In genomic region chr4:56681158-56681848, GRCh38 we compare ENCODE assay signal across 8 cellular contexts. TPM values are rescaled to one million over a fixed set of nuclear protein-coding genes. Genes with fewer than 3 reads are reported as not detected.
DNase-seq lines count a peak whose midpoint lies in the region; ATAC-seq and TF ChIP-seq lines count a peak whose summit lies in the region.

Gene HOPX, minus strand, starts transcription at chr4:56681296. Its CDS starts 23,480 bp downstream, at chr4:56657816.

- no peak within 1 kb of the TSS for H3K4ac ChIP-seq in trophoblast cell (ENCODE audit: low read depth, low read length)

- no peak within 1 kb of the TSS for H4K12ac ChIP-seq in trophoblast cell (ENCODE audit: low read depth, low read length)

- WGBS in trophoblast cell (ENCODE audit: extremely low coverage, insufficient coverage, insufficient read length), result no CpG with 5 or more reads among the region's 18 CpGs

- no peaks in the 10 kb centered on the region for H3K36me3 ChIP-seq in effector memory CD4-positive, alpha-beta T cell (ENCODE audit: control insufficient read depth, insufficient read depth, low read length)
- H3K36me3 ChIP-seq in trophoblast cell (ENCODE audit: control insufficient read depth in 1 of 2, insufficient read depth in 2 of 2, low read length in 2 of 2) (no peaks in the 10 kb centered on the region), MG63 (no peaks in the 10 kb centered on the region)

- H2AK5ac ChIP-seq in trophoblast cell (ENCODE audit: low read length), result no peak within 1 kb of the TSS

- no peaks in the 10 kb centered on the region for H3K36me3 Mint-ChIP-seq in activated CD4-positive, alpha-beta T cell treated with anti-CD3 and anti-CD28 coated beads, Interleukin-2, amount 10 ng/mL, durations not matched to agents 24 days and 14 days (ENCODE audit: low read depth)
- no peaks in the 10 kb centered on the region for H3K36me3 Mint-ChIP-seq in mesothelial cell of epicardium

- ATAC-seq in GM18498 (IDR thresholded peaks at IDR 0.05; ENCODE audit: unreplicated experiment) (peak; percentile 94), HG03135 (IDR thresholded peaks at IDR 0.05; ENCODE audit: unreplicated experiment) (peak; percentile 67)

- H3K14ac ChIP-seq in trophoblast cell (ENCODE audit: low read length), result no peak within 1 kb of the TSS

- H3K27ac ChIP-seq in effector memory CD4-positive, alpha-beta T cell (ENCODE audit: insufficient read depth, low read length, poor library complexity, severe bottlenecking), result no peak within 1 kb of the TSS
- no peak within 1 kb of the TSS for H3K27ac ChIP-seq in trophoblast cell (ENCODE audit: low read depth, low read length)

- H2AFZ ChIP-seq in trophoblast cell (ENCODE audit: insufficient read depth, low read length, poor library complexity), result no peak within 1 kb of the TSS

- H3K18ac ChIP-seq in trophoblast cell (ENCODE audit: low read length), result no peak within 1 kb of the TSS

- peaks cover 53% of the 10 kb centered on the region for H3K27me3 Mint-ChIP-seq in activated CD4-positive, alpha-beta T cell treated with anti-CD3 and anti-CD28 coated beads, Interleukin-2, amount 10 ng/mL, durations not matched to agents 24 days and 14 days
- peaks cover 19% of the 10 kb centered on the region for H3K27me3 Mint-ChIP-seq in mesothelial cell of epicardium (ENCODE audit: low read depth)

- TF ChIP-seq CTCF in mesothelial cell of epicardium (IDR thresholded peaks at IDR 0.05; ENCODE audit: unreplicated experiment), result no peak

- H3K9me3 ChIP-seq in effector memory CD4-positive, alpha-beta T cell (ENCODE audit: control insufficient read depth, low read length), result no peaks in the 10 kb centered on the region
- H3K9me3 ChIP-seq in trophoblast cell (ENCODE audit: insufficient read depth, low read depth, low read length) (peaks cover 2% of the 10 kb centered on the region), MG63 (no peaks in the 10 kb centered on the region)

- peak; percentile 80 for DNase-seq in activated CD4-positive, alpha-beta T cell treated with anti-CD3 and anti-CD28 coated beads, Interleukin-2, amount 10 ng/mL, durations not matched to agents 24 days and 14 days
- no peak for DNase-seq in effector memory CD4-positive, alpha-beta T cell
- DNase-seq in trophoblast cell (peak; percentile 81 to 95), NCI-H1436 (lab: John Stamatoyannopoulos, UW) (no peak), MG63 (no peak), mesothelial cell of epicardium (ENCODE audit: low spot score in 2 of 2, unreplicated experiment in 2 of 2) (no peak)

- H3K27me3 ChIP-seq in effector memory CD4-positive, alpha-beta T cell (replicated peaks; ENCODE audit: control insufficient read depth, insufficient read depth, low read length, poor library complexity, severe bottlenecking), result no peaks in the 10 kb centered on the region
- H3K27me3 ChIP-seq in trophoblast cell (ENCODE audit: insufficient read depth, low read length), result no peaks in the 10 kb centered on the region
- H3K27me3 ChIP-seq in MG63, result no peaks in the 10 kb centered on the region

- peak within 1 kb of the TSS; percentile 47 for H3K27ac Mint-ChIP-seq in activated CD4-positive, alpha-beta T cell treated with anti-CD3 and anti-CD28 coated beads, Interleukin-2, amount 10 ng/mL, durations not matched to agents 24 days and 14 days
- H3K27ac Mint-ChIP-seq in mesothelial cell of epicardium, result no peak within 1 kb of the TSS

- peak within 1 kb of the TSS; percentile 43 for H3K4me2 ChIP-seq in trophoblast cell (ENCODE audit: low read length)

- no peak within 1 kb of the TSS for H4K8ac ChIP-seq in trophoblast cell (ENCODE audit: low read depth, low read length)

- intact Hi-C loops in activated CD4-positive, alpha-beta T cell treated with anti-CD3 and anti-CD28 coated beads, Interleukin-2, amount 10 ng/mL, durations not matched to agents 24 days and 14 days (cut with micrococcal nuclease), result loop anchor here (1.0 to 5.0 kb wide), 7 partner anchors 27 to 149 kb away; no protein-coding TSS in a partner anchor

- no peaks in the 10 kb centered on the region for H3K79me2 ChIP-seq in trophoblast cell (ENCODE audit: control insufficient read depth, insufficient read depth, low read length, poor library complexity)

- peak within 1 kb of the TSS; percentile 52 for H3K4me3 Mint-ChIP-seq in activated CD4-positive, alpha-beta T cell treated with anti-CD3 and anti-CD28 coated beads, Interleukin-2, amount 10 ng/mL, durations not matched to agents 24 days and 14 days
- H3K4me3 Mint-ChIP-seq in mesothelial cell of epicardium, result no peak within 1 kb of the TSS

- no peaks in the 10 kb centered on the region for H3K9me3 Mint-ChIP-seq in activated CD4-positive, alpha-beta T cell treated with anti-CD3 and anti-CD28 coated beads, Interleukin-2, amount 10 ng/mL, durations not matched to agents 24 days and 14 days
- no peaks in the 10 kb centered on the region for H3K9me3 Mint-ChIP-seq in mesothelial cell of epicardium

- no peak within 1 kb of the TSS for H2BK12ac ChIP-seq in trophoblast cell (ENCODE audit: low read length)

- no peaks in the 10 kb centered on the region for H3K4me1 ChIP-seq in effector memory CD4-positive, alpha-beta T cell (ENCODE audit: control insufficient read depth, insufficient read depth, low read length, poor library complexity, severe bottlenecking)
- no peaks in the 10 kb centered on the region for H3K4me1 ChIP-seq in trophoblast cell (ENCODE audit: control insufficient read depth in 1 of 2, insufficient read depth in 2 of 2, low read length in 2 of 2)

- H3K9ac ChIP-seq in trophoblast cell (ENCODE audit: low read length), result peak within 1 kb of the TSS; percentile 30

- H3K79me1 ChIP-seq in trophoblast cell (ENCODE audit: low read length), result no peaks in the 10 kb centered on the region

- no peak within 1 kb of the TSS for H2BK5ac ChIP-seq in trophoblast cell (ENCODE audit: low read depth, low read length, poor library complexity)

- H3K4me3 ChIP-seq in effector memory CD4-positive, alpha-beta T cell (ENCODE audit: insufficient read depth, low read depth, low read length, poor library complexity, severe bottlenecking), result peak within 1 kb of the TSS; percentile 24
- H3K4me3 ChIP-seq in trophoblast cell (ENCODE audit: low read depth, low read length) (peak within 1 kb of the TSS; percentile 25), MG63 (no peak within 1 kb of the TSS)

- H3K4me1 Mint-ChIP-seq in activated CD4-positive, alpha-beta T cell treated with anti-CD3 and anti-CD28 coated beads, Interleukin-2, amount 10 ng/mL, durations not matched to agents 24 days and 14 days, result peaks cover 20% of the 10 kb centered on the region
- H3K4me1 Mint-ChIP-seq in mesothelial cell of epicardium, result peaks cover 16% of the 10 kb centered on the region

- H4K91ac ChIP-seq in trophoblast cell (ENCODE audit: low read depth, low read length), result no peak within 1 kb of the TSS

- no peak within 1 kb of the TSS for H2BK120ac ChIP-seq in trophoblast cell (ENCODE audit: insufficient read depth, low read length, poor library complexity)

- peak within 1 kb of the TSS; percentile 17 for H3K23ac ChIP-seq in trophoblast cell (ENCODE audit: low read length)

RNA-seq across cellular contexts. Expression of gene HOPX, which starts in this region (rescaled TPM):
- 86.3 and 88.5 TPM in 2 replicates for total RNA-seq in activated CD4-positive, alpha-beta T cell treated with anti-CD3 and anti-CD28 coated beads, Interleukin-2, amount 10 ng/mL, durations not matched to agents 24 days and 14 days
- polyA plus RNA-seq in trophoblast cell (2013), result 318 and 340 TPM in 2 replicates
- total RNA-seq in MG63 (2014; rRNA removed; shearing (Covaris generic); ENCODE audit: low replicate concordance), result 0.79 TPM in 1 of 2 replicates, not detected in the other
- total RNA-seq in mesothelial cell of epicardium, result 2.7 to 3.3 TPM (median 3.1 TPM) in 3 replicates

Comparison
In these comparisons a context has a peak if more than half of its experiments do, and no peak if none do; other contexts are left out.
1. RNA of gene HOPX (total RNA-seq): 86.3 to 88.5 TPM in activated CD4-positive, alpha-beta T cell treated with anti-CD3 and anti-CD28 coated beads, Interleukin-2, amount 10 ng/mL, durations not matched to agents 24 days and 14 days; 2.7 to 3.3 TPM in mesothelial cell of epicardium and 0.79 TPM in MG63; every median in the first group is over 10 times any median in the second.
2. DNase-seq: peak in activated CD4-positive, alpha-beta T cell treated with anti-CD3 and anti-CD28 coated beads, Interleukin-2, amount 10 ng/mL, durations not matched to agents 24 days and 14 days (single experiment) and trophoblast cell (2 of 2); none in effector memory CD4-positive, alpha-beta T cell (0 of 3), NCI-H1436 (single experiment), MG63 (single experiment) and mesothelial cell of epicardium (0 of 2).